31 cellular contexts compared by ENCODE assay signal in the genomic region with DNA sequence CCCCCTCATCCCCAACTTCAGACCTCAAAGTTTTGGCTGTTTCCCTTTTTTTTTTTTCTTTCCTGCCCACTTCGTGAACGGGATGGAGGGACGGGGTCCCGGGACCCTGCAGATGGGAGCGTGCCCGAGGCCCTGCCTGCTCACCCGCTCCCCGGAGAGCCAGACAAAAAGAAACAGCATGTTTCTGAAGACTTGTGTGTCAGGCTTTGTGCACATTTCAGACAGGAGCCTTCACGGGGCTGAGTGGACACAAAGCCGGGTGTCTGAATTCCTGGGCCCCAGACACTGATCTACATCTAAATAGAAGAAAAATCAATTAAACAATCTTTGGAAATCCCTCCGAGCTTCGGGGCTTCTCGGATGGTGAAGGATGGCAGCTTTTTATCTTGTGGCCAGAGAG. TPM values are rescaled to one million over a fixed set of nuclear protein-coding genes. Genes with fewer than 3 reads are reported as not detected.
DNase-seq lines count a peak whose midpoint lies in the region; ATAC-seq and TF ChIP-seq lines count a peak whose summit lies in the region.
"Had no signal": no experiment of that assay in that cellular context is flagged by ENCODE, and none has a peak within 500 bp of the region (broad histone marks: within the 10 kb centered on the region; RNA-seq: fewer than 3 reads in every experiment).

No MANE protein-coding gene starts in this region.

- peak overlapping the region; percentile 11 for H3K27ac ChIP-seq in AG04450 (ENCODE audit: low read depth, low read length)
- H3K27ac ChIP-seq in IMR-90 (ENCODE audit: insufficient read depth, low read length) = peak overlapping the region; percentile 13; the same call in 1 of the 2 replicates
- H3K27ac ChIP-seq in esophagus squamous epithelium = peak overlapping the region in 3 of 4 donors; percentile 49 to 56 (median 51)
- H3K27ac ChIP-seq in neural progenitor cell = no peak overlapping the region
- H3K27ac ChIP-seq: HL-60, parathyroid adenoma, upper lobe of left lung, WERI-Rb-1 had no signal

- no peaks in the 10 kb centered on the region for H3K79me2 ChIP-seq in neural progenitor cell (ENCODE audit: low read depth)
- H3K79me2 ChIP-seq: parathyroid adenoma had no signal

- H3K4me3 Mint-ChIP-seq in neural progenitor cell (peak overlapping the region; percentile 78), Caco-2 (ENCODE audit: unreplicated experiment) (no peak overlapping the region)
- no peak overlapping the region for H3K4me3 Mint-ChIP-seq in natural killer cell treated with Interleukin-12 subunit alpha and Interleukin-12 subunit beta and Interleukin-15 and Interleukin-18, amount 100 ng/mL, for 72 hours
- H3K4me3 Mint-ChIP-seq: activated CD4-positive, alpha-beta T cell treated with anti-CD3 and anti-CD28 coated beads, Interleukin-2, amount 10 ng/mL, durations not matched to agents 7 days and 5 days; T-helper 2 cell treated with Interferon-gamma antibody and Interleukin-4, amounts not matched to agents 5 μg/mL and 100 μg/mL, for 36 hours had no signal

- H2BK15ac ChIP-seq in IMR-90 (ENCODE audit: low read depth, low read length) = no peak overlapping the region

- DNase-seq in AG04450 (ENCODE audit: low read depth, low spot score) = no peak
- DNase-seq in IMR-90 = no peak
- no peak for DNase-seq in esophagus squamous epithelium (lab: John Stamatoyannopoulos, UW)
- DNase-seq in neural progenitor cell (ENCODE audit: low spot score) = peak; percentile 76
- no peak for DNase-seq in Caco-2
- no peak for DNase-seq in natural killer cell treated with Interleukin-12 subunit alpha and Interleukin-12 subunit beta and Interleukin-15 and Interleukin-18, amount 100 ng/mL, for 72 hours (ENCODE audit: low spot score)
- no peak for DNase-seq in kidney tubule cell (ENCODE audit: low spot score)
- DNase-seq: activated CD4-positive, alpha-beta T cell treated with anti-CD3 and anti-CD28 coated beads, Interleukin-2, amount 10 ng/mL, durations not matched to agents 7 days and 5 days; activated naive CD4-positive, alpha-beta T cell; activated T-cell treated with anti-CD3 and anti-CD28 coated beads, Interleukin-2, amount 50 U/mL, for 48 hours; amniotic stem cell; BE2C; COR-L47; DND-41; GOT3; kidney glomerular epithelial cell; NCI-H1105; NCI-H2029 treated with DMSO at 0.1 percent for 48 hours; NCI-H345; NCI-H82; upper lobe of left lung; WERI-Rb-1 had no signal

- in situ Hi-C loops in IMR-90 (cut with MboI; ENCODE audit: low sequenced_read_pairs) = no loop called here

- no peak overlapping the region for H4K91ac ChIP-seq in IMR-90 (ENCODE audit: insufficient read depth, low read depth, low read length)

- peak overlapping the region; percentile 28 for H2AFZ ChIP-seq in IMR-90 (replicated peaks; ENCODE audit: low read length, poor library complexity)
- H2AFZ ChIP-seq in neural progenitor cell (replicated peaks) = no peak overlapping the region
- H2AFZ ChIP-seq: parathyroid adenoma had no signal

- no peaks in the 10 kb centered on the region for H3K27me3 ChIP-seq in AG04450 (ENCODE audit: control insufficient read depth, insufficient read depth, low read length)
- H3K27me3 ChIP-seq in IMR-90 (ENCODE audit: control insufficient read depth, insufficient read depth, low read length) = no peaks in the 10 kb centered on the region
- H3K27me3 ChIP-seq in esophagus squamous epithelium = no peaks in the 10 kb centered on the region
- H3K27me3 ChIP-seq in neural progenitor cell = peaks cover 19% of the 10 kb centered on the region
- H3K27me3 ChIP-seq in Caco-2 (replicated peaks; ENCODE audit: control insufficient read depth, insufficient read depth, low read length) = no peaks in the 10 kb centered on the region
- H3K27me3 ChIP-seq: upper lobe of left lung had no signal

- H4K20me1 ChIP-seq in IMR-90 (ENCODE audit: insufficient read depth, low read length) (peaks cover 4% of the 10 kb centered on the region; the same call in 1 of the 2 replicates), neural progenitor cell (ENCODE audit: low read depth) (peaks cover 18% of the 10 kb centered on the region)

- H4K5ac ChIP-seq in IMR-90 (ENCODE audit: low read depth, low read length) = no peak overlapping the region; the same call in 1 of the 2 replicates

- H3K4ac ChIP-seq in IMR-90 (ENCODE audit: low read depth, low read length) = no peak overlapping the region

- POLR2A ChIA-PET in AG04450 (lab: Yijun Ruan, JAX) (interaction anchor here (0.5 to 1.2 kb wide), 3 partner anchors 44 to 122 kb away, joined by 3 to 6 read pairs (median 3); no protein-coding TSS in a partner anchor), IMR-90 (lab: Charles Lee; ENCODE audit: unreplicated experiment) (no interaction called here), Caco-2 (lab: Charles Lee) (interaction anchor here (0.6 kb wide), 1 partner anchor 52 kb away, joined by 9 read pairs; no protein-coding TSS in a partner anchor)

- no peak for TF ChIP-seq RAD21 in IMR-90 (IDR thresholded peaks at IDR 0.05; ENCODE audit: low read length)

- H3K79me1 ChIP-seq in IMR-90 (ENCODE audit: low read depth in 1 of 2, low read length in 2 of 2) = peaks cover 0 to 18% of the 10 kb centered on the region in 2 experiments; a peak in 3 of 4 replicates

- peak overlapping the region; percentile 24; the same call in 1 of the 2 replicates for H3K9ac ChIP-seq in IMR-90 (ENCODE audit: low read depth, low read length)
- no peak overlapping the region for H3K9ac ChIP-seq in neural progenitor cell
- H3K9ac ChIP-seq: parathyroid adenoma had no signal

- H4K8ac ChIP-seq in IMR-90 (ENCODE audit: low read depth in 2 of 2, low read length in 2 of 2) = peak overlapping the region in 1 of 2 experiments; percentile 9; a peak in 1 of 4 replicates

- no peaks in the 10 kb centered on the region; the same call in 1 of the 2 replicates for H3K9me3 ChIP-seq in AG04450 (ENCODE audit: control insufficient read depth, insufficient read depth, low read length)
- H3K9me3 ChIP-seq in IMR-90 (ENCODE audit: control insufficient read depth, insufficient read depth, low read length) = no peaks in the 10 kb centered on the region
- no peaks in the 10 kb centered on the region for H3K9me3 ChIP-seq in esophagus squamous epithelium
- no peaks in the 10 kb centered on the region for H3K9me3 ChIP-seq in neural progenitor cell (ENCODE audit: low read depth)
- no peaks in the 10 kb centered on the region for H3K9me3 ChIP-seq in Caco-2
- H3K9me3 ChIP-seq: A549, BE2C, upper lobe of left lung had no signal

- H3K14ac ChIP-seq in IMR-90 (replicated peaks; ENCODE audit: low read depth, low read length) = peak overlapping the region; percentile 71; the same call in 1 of the 2 replicates

- no peaks in the 10 kb centered on the region for H3K9me3 Mint-ChIP-seq in neural progenitor cell
- no peaks in the 10 kb centered on the region for H3K9me3 Mint-ChIP-seq in Caco-2 (ENCODE audit: unreplicated experiment)
- H3K9me3 Mint-ChIP-seq in natural killer cell treated with Interleukin-12 subunit alpha and Interleukin-12 subunit beta and Interleukin-15 and Interleukin-18, amount 100 ng/mL, for 72 hours = no peaks in the 10 kb centered on the region
- H3K9me3 Mint-ChIP-seq: activated CD4-positive, alpha-beta T cell treated with anti-CD3 and anti-CD28 coated beads, Interleukin-2, amount 10 ng/mL, durations not matched to agents 7 days and 5 days; IgD-negative memory B cell; T-helper 2 cell treated with Interferon-gamma antibody and Interleukin-4, amounts not matched to agents 5 μg/mL and 100 μg/mL, for 36 hours had no signal

- peaks cover 59% of the 10 kb centered on the region for H3F3A ChIP-seq in neural progenitor cell (ENCODE audit: low read depth)

- H2AK9ac ChIP-seq in IMR-90 (replicated peaks; ENCODE audit: low read depth, low read length, poor library complexity) = no peak overlapping the region

- H3K27ac Mint-ChIP-seq in neural progenitor cell (peak overlapping the region; percentile 86), Caco-2 (ENCODE audit: unreplicated experiment) (no peak overlapping the region)
- H3K27ac Mint-ChIP-seq in natural killer cell treated with Interleukin-12 subunit alpha and Interleukin-12 subunit beta and Interleukin-15 and Interleukin-18, amount 100 ng/mL, for 72 hours = no peak overlapping the region
- H3K27ac Mint-ChIP-seq: activated CD4-positive, alpha-beta T cell treated with anti-CD3 and anti-CD28 coated beads, Interleukin-2, amount 10 ng/mL, durations not matched to agents 7 days and 5 days; T-helper 2 cell treated with Interferon-gamma antibody and Interleukin-4, amounts not matched to agents 5 μg/mL and 100 μg/mL, for 36 hours had no signal

- H2AK5ac ChIP-seq in IMR-90 (ENCODE audit: low read depth, low read length) = no peak overlapping the region

- H3K4me1 Mint-ChIP-seq in neural progenitor cell = peaks cover 48% of the 10 kb centered on the region
- peaks cover 20% of the 10 kb centered on the region for H3K4me1 Mint-ChIP-seq in Caco-2 (ENCODE audit: low read depth, unreplicated experiment)
- peaks cover 17 to 27% of the 10 kb centered on the region in 2 donors for H3K4me1 Mint-ChIP-seq in natural killer cell treated with Interleukin-12 subunit alpha and Interleukin-12 subunit beta and Interleukin-15 and Interleukin-18, amount 100 ng/mL, for 72 hours (ENCODE audit: low read depth in 2 of 2)

- peaks cover 4% of the 10 kb centered on the region; the same call in 1 of the 2 replicates for H3K9me1 ChIP-seq in IMR-90 (ENCODE audit: insufficient read depth, low read length)

- H3K36me3 ChIP-seq in IMR-90 (ENCODE audit: control insufficient read depth, insufficient read depth, low read length) (peaks cover 7% of the 10 kb centered on the region; the same call in 1 of the 2 replicates), esophagus squamous epithelium (no peaks in the 10 kb centered on the region), neural progenitor cell (no peaks in the 10 kb centered on the region), Caco-2 (ENCODE audit: control insufficient read depth, insufficient read depth, low read length) (0 out of 2 replicates have a peak, but pooled peaks cover 2% of the 10 kb centered on the region)
- H3K36me3 ChIP-seq: BE2C had no signal

- H2BK20ac ChIP-seq in IMR-90 (ENCODE audit: low read depth, low read length) = no peak overlapping the region

- no peak for ATAC-seq in IMR-90 (ENCODE audit: low read depth)
- ATAC-seq in natural killer cell treated with Interleukin-12 subunit alpha and Interleukin-12 subunit beta and Interleukin-15 and Interleukin-18, amount 100 ng/mL, for 72 hours = no peak
- ATAC-seq in HG02840 (IDR thresholded peaks at IDR 0.05; ENCODE audit: low FRiP score, unreplicated experiment) = no peak
- ATAC-seq: A549, Right ventricle myocardium inferior had no signal

- WGBS in IMR-90 (ENCODE audit: extremely low coverage in 2 of 2, insufficient read length in 1 of 2), 2 experiments = 7% methylated on average over 3 of the region's 13 CpGs; no CpG with 5 or more reads in 1 of the 2 experiments
- 69 to 78% methylated on average over 5 to 13 of the region's 13 CpGs for WGBS in esophagus squamous epithelium, 2 donors

- H3K27me3 Mint-ChIP-seq in neural progenitor cell (ENCODE audit: insufficient read depth, low read depth) (peaks cover 15% of the 10 kb centered on the region), Caco-2 (ENCODE audit: insufficient read depth, unreplicated experiment) (no peaks in the 10 kb centered on the region)
- H3K27me3 Mint-ChIP-seq in natural killer cell treated with Interleukin-12 subunit alpha and Interleukin-12 subunit beta and Interleukin-15 and Interleukin-18, amount 100 ng/mL, for 72 hours = no peaks in the 10 kb centered on the region
- H3K27me3 Mint-ChIP-seq: activated CD4-positive, alpha-beta T cell treated with anti-CD3 and anti-CD28 coated beads, Interleukin-2, amount 10 ng/mL, durations not matched to agents 7 days and 5 days; IgD-negative memory B cell had no signal

- no peak overlapping the region; the same call in 1 of the 2 replicates for H3K18ac ChIP-seq in IMR-90 (ENCODE audit: low read depth, low read length)

- CTCF ChIA-PET in AG04450 (lab: Charles Lee) (interaction anchor here (1.0 to 2.2 kb wide), 3 partner anchors 16 to 65 kb away, joined by 3 to 8 read pairs (median 7); no protein-coding TSS in a partner anchor), IMR-90 (lab: Yijun Ruan, JAX) (interaction anchor here (0.9 to 1.3 kb wide), 2 partner anchors 65 to 66 kb away, joined by 3 to 5 read pairs; no protein-coding TSS in a partner anchor), Caco-2 (lab: Charles Lee) (no interaction called here)

- TF ChIP-seq POLR2A in IMR-90 (IDR thresholded peaks at IDR 0.05; ENCODE audit: low read depth, low read length) (no peak), esophagus squamous epithelium (IDR thresholded peaks at IDR 0.05) (no peak)

- H3K23ac ChIP-seq in IMR-90 (ENCODE audit: low read depth, low read length) = no peak overlapping the region

- BruUV-seq in IMR-90 (replicated peaks; lab: Mats Ljungman, UMichigan) = no TSS peak
- no TSS peak for BruUV-seq in Caco-2 (replicated peaks; lab: Mats Ljungman, UMichigan)

- intact Hi-C loops in IMR-90 (cut with micrococcal nuclease) (no loop called here), esophagus squamous epithelium (cut with DNase I) (no loop called here), Caco-2 (cut with micrococcal nuclease; ENCODE audit: unreplicated experiment) (no loop called here)

- dilution Hi-C loops in IMR-90 (cut with HindIII; ENCODE audit: low sequenced_read_pairs, unreplicated experiment) = no loop called here

- H3K4me3 ChIP-seq in AG04450 (ENCODE audit: low read depth, low read length) = no peak overlapping the region
- H3K4me3 ChIP-seq in IMR-90 (ENCODE audit: insufficient read depth, low read depth, low read length) = no peak overlapping the region
- H3K4me3 ChIP-seq in esophagus squamous epithelium = no peak overlapping the region
- H3K4me3 ChIP-seq in neural progenitor cell = no peak overlapping the region
- H3K4me3 ChIP-seq in Caco-2 (ENCODE audit: low read depth, low read length) = no peak overlapping the region
- H3K4me3 ChIP-seq: A549, upper lobe of left lung had no signal

- no peak overlapping the region for H2BK5ac ChIP-seq in IMR-90 (ENCODE audit: low read depth, low read length, poor library complexity, severe bottlenecking)

- H3K4me2 ChIP-seq in IMR-90 (ENCODE audit: low read depth, low read length) (no peak overlapping the region; the same call in 1 of the 2 replicates), neural progenitor cell (peak overlapping the region; percentile 66)
- H3K4me2 ChIP-seq: A549 had no signal

- H3K56ac ChIP-seq in IMR-90 (ENCODE audit: extremely low read depth, insufficient read depth, low read length) = no peak overlapping the region

- H3K36me3 Mint-ChIP-seq in neural progenitor cell = no peaks in the 10 kb centered on the region
- peaks cover 26% of the 10 kb centered on the region for H3K36me3 Mint-ChIP-seq in Caco-2 (ENCODE audit: insufficient read depth, unreplicated experiment)
- no peaks in the 10 kb centered on the region for H3K36me3 Mint-ChIP-seq in natural killer cell treated with Interleukin-12 subunit alpha and Interleukin-12 subunit beta and Interleukin-15 and Interleukin-18, amount 100 ng/mL, for 72 hours

- no peak for TF ChIP-seq CTCF in AG04450 (IDR thresholded peaks at IDR 0.05; ENCODE audit: low read depth, low read length)
- no peak for TF ChIP-seq CTCF in IMR-90 (conservative IDR thresholded peaks at IDR 0.05; ENCODE audit: low read depth, low read length)
- TF ChIP-seq CTCF in esophagus squamous epithelium (IDR thresholded peaks at IDR 0.05) = no peak
- no peak for TF ChIP-seq CTCF in neural progenitor cell (IDR thresholded peaks at IDR 0.05)
- TF ChIP-seq CTCF in Caco-2 (IDR thresholded peaks at IDR 0.05; ENCODE audit: insufficient read depth in 1 of 2, low read depth in 1 of 2, low read length in 1 of 2, severe bottlenecking in 1 of 2, unreplicated experiment in 1 of 2) = no peak

- peaks cover 12% of the 10 kb centered on the region for H3K4me1 ChIP-seq in IMR-90 (ENCODE audit: control insufficient read depth, insufficient read depth, low read length)
- peaks cover 0 to 56% (median 15%) of the 10 kb centered on the region in 3 donors for H3K4me1 ChIP-seq in esophagus squamous epithelium
- H3K4me1 ChIP-seq in neural progenitor cell = peaks cover 24% of the 10 kb centered on the region
- peaks cover 4% of the 10 kb centered on the region for H3K4me1 ChIP-seq in Caco-2
- H3K4me1 ChIP-seq: BE2C had no signal

- peak overlapping the region; percentile 22; the same call in 1 of the 2 replicates for H2BK120ac ChIP-seq in IMR-90 (ENCODE audit: low read depth, low read length)

RNA-seq across cellular contexts. Expression of gene PGPEP1, which starts 4.1 kb away (rescaled TPM):
- polyA plus RNA-seq in AG04450 (2011; rRNA removed) (22.0 and 29.1 TPM in 2 replicates), IMR-90 (2012; rRNA removed) (11.8 and 13.3 TPM in 2 replicates)
- polyA minus RNA-seq in AG04450 (2011; rRNA and poly(A)+ RNA removed) = 78.8 and 120 TPM in 2 replicates
- total RNA-seq in IMR-90 (2012; rRNA removed) (11.1 and 14.3 TPM in 2 replicates), esophagus squamous epithelium (10 to 100 TPM in 1 of 4 donors, 1 to 10 TPM in 2, under 1 TPM in 1; 0.83 to 10.1 (median 5.3) TPM), neural progenitor cell (ENCODE audit: low replicate concordance) (2.1 and 5.7 TPM in 2 replicates), Caco-2 (2022) (25.6 and 26.0 TPM in 2 replicates)
- polyA plus RNA-seq in IMR-90 (2012; cell fraction: cytosol; rRNA removed) = 3.8 and 13.8 TPM in 2 replicates
- polyA plus RNA-seq in IMR-90 (2012; cell fraction: nucleus; rRNA removed; ENCODE audit: low replicate concordance) = 32.7 and 36.9 TPM in 2 replicates
- 10 to 100 TPM; 42.1 to 50.7 TPM for total RNA-seq in natural killer cell treated with Interleukin-12 subunit alpha and Interleukin-12 subunit beta and Interleukin-15 and Interleukin-18, amount 100 ng/mL, for 72 hours

RNA-seq across cellular contexts. Expression of gene LSM4, which starts 21.7 kb away (rescaled TPM):
- 58.6 and 69.3 TPM in 2 replicates for polyA plus RNA-seq in AG04450 (2011; rRNA removed)
- polyA minus RNA-seq in AG04450 (2011; rRNA and poly(A)+ RNA removed) = 22.1 and 25.7 TPM in 2 replicates
- 44.8 and 88.0 TPM in 2 replicates for total RNA-seq in IMR-90 (2012; rRNA removed)
- polyA plus RNA-seq in IMR-90 (2012; rRNA removed) = 118 and 157 TPM in 2 replicates
- polyA plus RNA-seq in IMR-90 (2012; cell fraction: cytosol; rRNA removed) = 210 and 274 TPM in 2 replicates
- polyA plus RNA-seq in IMR-90 (2012; cell fraction: nucleus; rRNA removed; ENCODE audit: low replicate concordance) = 65.4 and 112 TPM in 2 replicates
- 100 to 1,000 TPM in 3 of 4 donors, 10 to 100 TPM in 1; 97.3 to 228 (median 137) TPM for total RNA-seq in esophagus squamous epithelium
- 440 and 768 TPM in 2 replicates for total RNA-seq in neural progenitor cell (ENCODE audit: low replicate concordance)
- 184 and 186 TPM in 2 replicates for total RNA-seq in Caco-2 (2022)
- total RNA-seq in natural killer cell treated with Interleukin-12 subunit alpha and Interleukin-12 subunit beta and Interleukin-15 and Interleukin-18, amount 100 ng/mL, for 72 hours = 100 to 1,000 TPM; 153 to 223 TPM

RNA-seq across cellular contexts. Expression of gene GDF15, which starts 41.4 kb away (rescaled TPM):
- polyA plus RNA-seq in AG04450 (2011; rRNA removed) = 25.0 and 35.9 TPM in 2 replicates
- polyA minus RNA-seq in AG04450 (2011; rRNA and poly(A)+ RNA removed) = 9.5 and 14.5 TPM in 2 replicates
- total RNA-seq in IMR-90 (2012; rRNA removed) = 5.6 and 10.3 TPM in 2 replicates
- 43.5 and 49.8 TPM in 2 replicates for polyA plus RNA-seq in IMR-90 (2012; rRNA removed)
- 84.3 and 176 TPM in 2 replicates for polyA plus RNA-seq in IMR-90 (2012; cell fraction: cytosol; rRNA removed)
- 56.9 and 109 TPM in 2 replicates for polyA plus RNA-seq in IMR-90 (2012; cell fraction: nucleus; rRNA removed; ENCODE audit: low replicate concordance)
- 1 to 10 TPM in 1 of 4 donors, under 1 TPM in 1, not detected in 2; 0.76 to 2.3 TPM for total RNA-seq in esophagus squamous epithelium
- total RNA-seq in neural progenitor cell (ENCODE audit: low replicate concordance) = 0.19 and 2.5 TPM in 2 replicates
- 55.3 and 56.1 TPM in 2 replicates for total RNA-seq in Caco-2 (2022)
- total RNA-seq in natural killer cell treated with Interleukin-12 subunit alpha and Interleukin-12 subunit beta and Interleukin-15 and Interleukin-18, amount 100 ng/mL, for 72 hours = under 1 TPM in 1 of 2 donors, not detected in 1; 0.71 TPM
- total RNA-seq: activated CD4-positive, alpha-beta T cell treated with anti-CD3 and anti-CD28 coated beads, Interleukin-2, amount 10 ng/mL, durations not matched to agents 7 days and 5 days had no signal
- polyA plus RNA-seq: IgD-negative memory B cell had no signal

RNA-seq across cellular contexts. Expression of gene LRRC25, which starts 52.9 kb away (rescaled TPM):
- polyA plus RNA-seq in AG04450 (2011; rRNA removed) = 0.12 and 0.32 TPM in 2 replicates
- 0.17 and 0.60 TPM in 2 replicates for polyA minus RNA-seq in AG04450 (2011; rRNA and poly(A)+ RNA removed)
- not detected in 2 replicates for total RNA-seq in IMR-90 (2012; rRNA removed)
- 0.03 TPM in 1 of 2 replicates, not detected in the other for polyA plus RNA-seq in IMR-90 (2012; rRNA removed)
- polyA plus RNA-seq in IMR-90 (2012; cell fraction: cytosol; rRNA removed) = 0.08 and 0.09 TPM in 2 replicates
- polyA plus RNA-seq in IMR-90 (2012; cell fraction: nucleus; rRNA removed; ENCODE audit: low replicate concordance) = 0.08 TPM in 1 of 2 replicates, not detected in the other
- 10 to 100 TPM in 1 of 4 donors, 1 to 10 TPM in 1, under 1 TPM in 2; 0.53 to 10.3 (median 1.9) TPM for total RNA-seq in esophagus squamous epithelium
- 0.03 TPM in 1 of 2 replicates, not detected in the other for total RNA-seq in neural progenitor cell (ENCODE audit: low replicate concordance)
- total RNA-seq in Caco-2 (2022) = not detected in 2 replicates
- total RNA-seq in natural killer cell treated with Interleukin-12 subunit alpha and Interleukin-12 subunit beta and Interleukin-15 and Interleukin-18, amount 100 ng/mL, for 72 hours = not detected
- total RNA-seq: activated CD4-positive, alpha-beta T cell treated with anti-CD3 and anti-CD28 coated beads, Interleukin-2, amount 10 ng/mL, durations not matched to agents 7 days and 5 days; glomerular endothelial cell; lung microvascular endothelial cell had no signal
- polyA plus RNA-seq: A549 had no signal
